In genomic region chr4:111326450-111326849, GRCh38 we compare ENCODE assay signal across 9 cellular contexts.
"Had no signal": no experiment of that assay in that cellular context is flagged by ENCODE, and none has a peak within 500 bp of the region (broad histone marks: within the 10 kb centered on the region; RNA-seq: fewer than 3 reads in every experiment).

No MANE protein-coding gene starts in this region.

- H3K4me1 ChIP-seq: HAP-1 had no signal

- H3K36me3 ChIP-seq: HAP-1 had no signal

- H3K27ac ChIP-seq: GM23248 had no signal

- H3K4me3 ChIP-seq: GM23248, HAP-1, K562 had no signal

- FAIRE-seq: H1, H54, HTR-8/SVneo, K562 had no signal

- ATAC-seq: HCT116, K562 had no signal

- DNase-seq: GM23248, HFFc6, KG1 had no signal

- H2AFZ ChIP-seq: GM23248 had no signal

- H3K9ac ChIP-seq: GM23248 had no signal

- H3K9me3 ChIP-seq: HAP-1 had no signal
